Comparison of ENCODE assay signal across 23 cellular contexts in genomic region chr7:149166142-149166541, GRCh38. TPM values are rescaled to one million over a fixed set of nuclear protein-coding genes. Genes with fewer than 3 reads are reported as not detected.
"Had no signal": no experiment of that assay in that cellular context is flagged by ENCODE, and none has a peak within 500 bp of the region (broad histone marks: within the 10 kb centered on the region; RNA-seq: fewer than 3 reads in every experiment).

No MANE protein-coding gene starts in this region.

- ATAC-seq: body of pancreas, T-helper 17 cell had no signal

- H3K4me1 ChIP-seq: ascending aorta, body of pancreas had no signal

- H3K27ac ChIP-seq: ascending aorta, body of pancreas had no signal

- H3K4me3 ChIP-seq: ascending aorta, body of pancreas had no signal

- H3K4me1 Mint-ChIP-seq: activated B cell treated with CpG ODN at 0.5 μM for 24 hours had no signal

- H3K27me3 ChIP-seq: ascending aorta, body of pancreas had no signal

- H3K27ac Mint-ChIP-seq: activated B cell treated with CpG ODN at 0.5 μM for 24 hours had no signal

- H3K4me3 Mint-ChIP-seq: activated B cell treated with CpG ODN at 0.5 μM for 24 hours; activated naive CD4-positive, alpha-beta T cell treated with anti-CD3 and anti-CD28 coated beads for 36 hours; activated T-helper 1 cell treated with anti-CD3 and anti-CD28 coated beads, Interleukin-12 subunit alpha, Interleukin-12 subunit beta, Interleukin-2, Interleukin-4 antibody, amounts not matched to agents 30 ng/mL and 10 ng/mL and 1 ng/mL, durations not matched to agents 14 hours and 24 hours and 36 hours; T-helper 17 cell had no signal

- H3K9me3 ChIP-seq: ascending aorta, body of pancreas had no signal

- DNase-seq: activated B cell treated with CpG ODN at 0.5 μM for 24 hours; activated CD4-positive, alpha-beta T cell treated with anti-CD3 and anti-CD28 coated beads for 1 hour; activated CD4-positive, alpha-beta T cell treated with anti-CD3 and anti-CD28 coated beads, Interleukin-2, amount 50 U/mL, for 1 hour; activated CD8-positive, alpha-beta memory T cell treated with anti-CD3 and anti-CD28 coated beads for 24 hours; activated effector memory CD4-positive, alpha-beta T cell treated with anti-CD3 and anti-CD28 coated beads, Interleukin-2, amount 50 U/mL, for 16 hours; activated naive CD4-positive, alpha-beta T cell treated with anti-CD3 and anti-CD28 coated beads for 36 hours; amniotic stem cell; body of pancreas; Karpas-422; MM.1S; NCI-H1105; NCI-H1436; NCI-H1694 treated with DMSO at 0.1 percent for 48 hours; NCI-H2029 treated with DMSO at 0.1 percent for 48 hours; NCI-H345; NCI-H510A; NCI-H526 treated with DMSO at 0.1 percent for 48 hours; NCI-H82; SIG-M5; T-helper 17 cell; T-helper 9 cell had no signal

- H3K9me3 Mint-ChIP-seq: activated B cell treated with CpG ODN at 0.5 μM for 24 hours; activated naive CD4-positive, alpha-beta T cell treated with anti-CD3 and anti-CD28 coated beads for 36 hours; activated T-helper 1 cell treated with anti-CD3 and anti-CD28 coated beads, Interleukin-12 subunit alpha, Interleukin-12 subunit beta, Interleukin-2, Interleukin-4 antibody, amounts not matched to agents 30 ng/mL and 10 ng/mL and 1 ng/mL, durations not matched to agents 14 hours and 24 hours and 36 hours had no signal

- H3K27me3 Mint-ChIP-seq: activated B cell treated with CpG ODN at 0.5 μM for 24 hours, T-helper 17 cell had no signal

RNA-seq across cellular contexts. Expression of gene ZNF425, which starts 40.0 kb away (rescaled TPM):
- total RNA-seq: ascending aorta had no signal
